In genomic region chr19:45676851-45677263, GRCh38 we compare ENCODE assay signal across 9 cellular contexts. TPM values are rescaled to one million over a fixed set of nuclear protein-coding genes. Genes with fewer than 3 reads are reported as not detected.
DNase-seq lines count a peak whose midpoint lies in the region; ATAC-seq and TF ChIP-seq lines count a peak whose summit lies in the region.
"Had no signal": no experiment of that assay in that cellular context is flagged by ENCODE, and none has a peak within 500 bp of the region (broad histone marks: within the 10 kb centered on the region; RNA-seq: fewer than 3 reads in every experiment).

No MANE protein-coding gene starts in this region.

- DNase-seq in activated gamma-delta T cell treated with Interleukin-2 at 50 U/mL for 16 hours (peak; percentile 41), activated gamma-delta T cell (lab: John Stamatoyannopoulos, UW) (no peak), cardiac muscle cell (ENCODE audit: low read depth in 1 of 2, low spot score in 1 of 2) (no peak), erythroblast (lab: John Stamatoyannopoulos, UW) (no peak), HCEC 1CT (no peak)
- DNase-seq in activated CD8-positive, alpha-beta memory T cell treated with anti-CD3 and anti-CD28 coated beads, Interleukin-2, amount 10 ng/mL, durations not matched to agents 7 days and 5 days = peak; percentile 62
- peak; percentile 48 to 68 for DNase-seq in stimulated activated CD4-positive, alpha-beta T cell treated with anti-CD3 and anti-CD28 coated beads, Interleukin-1b, Interleukin-23, amount 100 ng/mL, for 4 hours (ENCODE audit: low read depth in 2 of 2)
- DNase-seq: DND-41 had no signal

- H3K36me3 Mint-ChIP-seq in activated CD8-positive, alpha-beta memory T cell treated with anti-CD3 and anti-CD28 coated beads, Interleukin-2, amount 10 ng/mL, durations not matched to agents 7 days and 5 days = no peaks in the 10 kb centered on the region

- H3K27ac ChIP-seq in cardiac muscle cell = no peak overlapping the region

- peaks cover 22% of the 10 kb centered on the region for H3K4me1 Mint-ChIP-seq in activated CD8-positive, alpha-beta memory T cell treated with anti-CD3 and anti-CD28 coated beads, Interleukin-2, amount 10 ng/mL, durations not matched to agents 7 days and 5 days

- H3K27me3 ChIP-seq in cardiac muscle cell = no peaks in the 10 kb centered on the region

- H3K27me3 Mint-ChIP-seq in activated CD8-positive, alpha-beta memory T cell treated with anti-CD3 and anti-CD28 coated beads, Interleukin-2, amount 10 ng/mL, durations not matched to agents 7 days and 5 days = peaks cover 6% of the 10 kb centered on the region

- H3K9me3 ChIP-seq in cardiac muscle cell (ENCODE audit: low read depth) = no peaks in the 10 kb centered on the region

- H3K4me3 Mint-ChIP-seq in activated CD8-positive, alpha-beta memory T cell treated with anti-CD3 and anti-CD28 coated beads, Interleukin-2, amount 10 ng/mL, durations not matched to agents 7 days and 5 days = peak overlapping the region; percentile 72

- H3K27ac Mint-ChIP-seq in activated CD8-positive, alpha-beta memory T cell treated with anti-CD3 and anti-CD28 coated beads, Interleukin-2, amount 10 ng/mL, durations not matched to agents 7 days and 5 days = no peak overlapping the region

- peak; percentile 27 for ATAC-seq in activated CD8-positive, alpha-beta memory T cell treated with anti-CD3 and anti-CD28 coated beads, Interleukin-2, amount 10 ng/mL, durations not matched to agents 7 days and 5 days
- no peak for ATAC-seq in GM21576 (IDR thresholded peaks at IDR 0.05; ENCODE audit: unreplicated experiment)

- no peaks in the 10 kb centered on the region for H3K4me1 ChIP-seq in cardiac muscle cell (ENCODE audit: low read depth)

- TF ChIP-seq CTCF in cardiac muscle cell (IDR thresholded peaks at IDR 0.05; ENCODE audit: low read depth, low read length) = no peak

- CTCF ChIA-PET in activated CD8-positive, alpha-beta memory T cell treated with anti-CD3 and anti-CD28 coated beads, Interleukin-2, amount 10 ng/mL, durations not matched to agents 7 days and 5 days (lab: Charles Lee) = interaction anchor here (0.6 to 6.1 kb wide), 9 partner anchors 15 to 191 kb away, joined by 3 to 78 read pairs (median 7); partner anchors contain the start of genes QPCTL, SIX5 and SNRPD2

- no peaks in the 10 kb centered on the region for H3K36me3 ChIP-seq in cardiac muscle cell

- no peak for TF ChIP-seq POLR2A in erythroblast (IDR thresholded peaks at IDR 0.05; ENCODE audit: low read length)

- no peaks in the 10 kb centered on the region for H3K9me3 Mint-ChIP-seq in activated CD8-positive, alpha-beta memory T cell treated with anti-CD3 and anti-CD28 coated beads, Interleukin-2, amount 10 ng/mL, durations not matched to agents 7 days and 5 days (ENCODE audit: low read depth)

- H3K4me3 ChIP-seq in cardiac muscle cell = peak overlapping the region; percentile 25

RNA-seq across cellular contexts. Expression of gene GIPR, which starts 8.8 kb away (rescaled TPM):
- 10 to 100 TPM; 12.1 to 14.7 TPM for total RNA-seq in activated CD8-positive, alpha-beta memory T cell treated with anti-CD3 and anti-CD28 coated beads, Interleukin-2, amount 10 ng/mL, durations not matched to agents 7 days and 5 days
- 10.8 and 23.6 TPM in 2 replicates for total RNA-seq in cardiac muscle cell
- polyA plus RNA-seq in cardiac muscle cell = 12.8 and 14.9 TPM in 2 replicates

RNA-seq across cellular contexts. Expression of gene SNRPD2, which starts 14.9 kb away (rescaled TPM):
- total RNA-seq in activated CD8-positive, alpha-beta memory T cell treated with anti-CD3 and anti-CD28 coated beads, Interleukin-2, amount 10 ng/mL, durations not matched to agents 7 days and 5 days = 100 to 1,000 TPM; 602 to 634 TPM
- 258 and 298 TPM in 2 replicates for total RNA-seq in cardiac muscle cell
- polyA plus RNA-seq in cardiac muscle cell = 696 and 731 TPM in 2 replicates

RNA-seq across cellular contexts. Expression of gene QPCTL, which starts 15.6 kb away (rescaled TPM):
- 10 to 100 TPM in 1 of 2 experiments, 1 to 10 TPM in 1; 9.6 to 12.7 TPM for total RNA-seq in activated CD8-positive, alpha-beta memory T cell treated with anti-CD3 and anti-CD28 coated beads, Interleukin-2, amount 10 ng/mL, durations not matched to agents 7 days and 5 days
- total RNA-seq in cardiac muscle cell = 22.2 and 31.1 TPM in 2 replicates
- polyA plus RNA-seq in cardiac muscle cell = 12.3 and 14.6 TPM in 2 replicates

RNA-seq across cellular contexts. Expression of gene EML2, which starts 37.7 kb away (rescaled TPM):
- total RNA-seq in activated CD8-positive, alpha-beta memory T cell treated with anti-CD3 and anti-CD28 coated beads, Interleukin-2, amount 10 ng/mL, durations not matched to agents 7 days and 5 days = 100 to 1,000 TPM; 122 to 128 TPM
- total RNA-seq in cardiac muscle cell = 24.7 and 41.0 TPM in 2 replicates
- 26.2 and 39.7 TPM in 2 replicates for polyA plus RNA-seq in cardiac muscle cell

RNA-seq across cellular contexts. Expression of gene FBXO46, which starts 53.8 kb away (rescaled TPM):
- 10 to 100 TPM; 33.0 to 37.1 TPM for total RNA-seq in activated CD8-positive, alpha-beta memory T cell treated with anti-CD3 and anti-CD28 coated beads, Interleukin-2, amount 10 ng/mL, durations not matched to agents 7 days and 5 days
- total RNA-seq in cardiac muscle cell = 34.8 and 48.2 TPM in 2 replicates
- polyA plus RNA-seq in cardiac muscle cell = 39.3 and 42.5 TPM in 2 replicates

Comparison
In these comparisons a context has a peak if more than half of its experiments do, and no peak if none do; other contexts are left out.
1. DNase-seq: peak in activated gamma-delta T cell treated with Interleukin-2 at 50 U/mL for 16 hours (single experiment), activated CD8-positive, alpha-beta memory T cell treated with anti-CD3 and anti-CD28 coated beads, Interleukin-2, amount 10 ng/mL, durations not matched to agents 7 days and 5 days (single experiment) and stimulated activated CD4-positive, alpha-beta T cell treated with anti-CD3 and anti-CD28 coated beads, Interleukin-1b, Interleukin-23, amount 100 ng/mL, for 4 hours (2 of 2); none in activated gamma-delta T cell (single experiment), cardiac muscle cell (0 of 2), erythroblast (0 of 2) and HCEC 1CT (single experiment).